In the genomic region with DNA sequence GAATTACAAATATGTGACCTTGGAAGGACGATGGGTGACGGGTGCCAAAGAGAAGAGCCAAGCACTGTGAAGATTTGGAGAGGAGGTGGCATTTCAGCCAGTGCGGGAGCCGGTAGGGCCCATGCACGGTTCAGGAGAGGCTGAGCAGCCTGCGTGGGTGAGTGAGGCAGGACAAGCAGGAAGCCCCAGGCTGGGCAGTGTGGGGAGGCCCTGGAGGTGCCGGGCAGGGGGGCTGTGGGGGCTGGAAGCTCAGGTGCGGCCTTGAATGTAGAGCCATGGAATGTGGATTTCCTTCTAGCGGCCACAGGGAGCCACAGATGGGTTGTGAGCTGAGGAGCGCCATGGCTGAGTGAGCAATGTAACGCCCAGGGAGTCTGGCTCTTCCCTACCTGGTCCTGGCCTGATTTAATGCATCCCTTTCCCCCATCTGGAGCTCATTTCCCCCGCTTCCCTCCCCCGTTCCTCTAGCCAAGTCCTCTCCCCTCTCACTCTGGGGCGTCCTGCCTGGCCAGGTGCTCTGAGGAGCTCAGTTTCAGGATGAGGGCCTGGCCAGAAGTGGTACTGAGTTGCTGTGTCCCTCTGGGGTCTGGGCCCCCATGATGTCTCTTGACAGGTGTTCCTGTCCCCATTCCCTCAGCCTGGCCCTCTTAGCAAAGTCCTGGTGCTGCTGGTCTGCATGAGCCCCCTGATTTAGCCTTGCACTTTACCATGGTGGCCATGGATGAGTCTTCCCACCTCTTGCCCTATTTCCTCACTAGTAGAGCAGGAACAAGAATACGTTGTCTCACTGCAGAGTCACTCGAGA, we compare ENCODE assay signal across 21 cellular contexts. TPM values are rescaled to one million over a fixed set of nuclear protein-coding genes. Genes with fewer than 3 reads are reported as not detected.
DNase-seq lines count a peak whose midpoint lies in the region; ATAC-seq, FAIRE-seq and TF ChIP-seq lines count a peak whose summit lies in the region.
"Had no signal": no experiment of that assay in that cellular context is flagged by ENCODE, and none has a peak within 500 bp of the region (broad histone marks: within the 10 kb centered on the region; RNA-seq: fewer than 3 reads in every experiment).

No MANE protein-coding gene starts in this region.

- TF ChIP-seq POLR2A in heart left ventricle (IDR thresholded peaks at IDR 0.05) = no peak

- H3K36me3 ChIP-seq in heart left ventricle (no peaks in the 10 kb centered on the region), WERI-Rb-1 (no peaks in the 10 kb centered on the region), lower lobe of right lung (no peaks in the 10 kb centered on the region), upper lobe of right lung (no peaks in the 10 kb centered on the region)
- H3K36me3 ChIP-seq in effector memory CD4-positive, alpha-beta T cell (ENCODE audit: control insufficient read depth, insufficient read depth, low read length) = no peaks in the 10 kb centered on the region
- H3K36me3 ChIP-seq: HAP-1, left lung, vagina had no signal

- WGBS in heart left ventricle, 4 donors = 71 to 75% (median 74%) methylated on average over 16 of the region's 16 CpGs

- H3K4me1 ChIP-seq in heart left ventricle (peaks cover 0 to 20% (median 0%) of the 10 kb centered on the region in 12 donors), lower lobe of right lung (peaks cover 17% of the 10 kb centered on the region), upper lobe of right lung (no peaks in the 10 kb centered on the region)
- no peaks in the 10 kb centered on the region for H3K4me1 ChIP-seq in effector memory CD4-positive, alpha-beta T cell (ENCODE audit: control insufficient read depth, insufficient read depth, low read length, poor library complexity, severe bottlenecking)
- H3K4me1 ChIP-seq: HAP-1, left lung had no signal

- intact Hi-C loops in Right ventricle myocardium superior (cut with DNase I) = no loop called here
- intact Hi-C loops in heart left ventricle (cut with DNase I) = no loop called here
- intact Hi-C loops in lower lobe of right lung (cut with DNase I) = no loop called here
- intact Hi-C loops in upper lobe of right lung (cut with DNase I) = no loop called here

- H3K27me3 ChIP-seq in heart left ventricle (no peaks in the 10 kb centered on the region), WERI-Rb-1 (ENCODE audit: insufficient read depth, low read depth, severe bottlenecking) (no peaks in the 10 kb centered on the region), lower lobe of right lung (ENCODE audit: low read depth) (peaks cover 14% of the 10 kb centered on the region), upper lobe of right lung (no peaks in the 10 kb centered on the region)
- no peaks in the 10 kb centered on the region for H3K27me3 ChIP-seq in effector memory CD4-positive, alpha-beta T cell (replicated peaks; ENCODE audit: control insufficient read depth, insufficient read depth, low read length, poor library complexity, severe bottlenecking)
- H3K27me3 ChIP-seq: vagina had no signal

- no peak for TF ChIP-seq CTCF in heart left ventricle (IDR thresholded peaks at IDR 0.05)
- no peak for TF ChIP-seq CTCF in WERI-Rb-1 (IDR thresholded peaks at IDR 0.05; ENCODE audit: low read depth, low read length)
- no peak for TF ChIP-seq CTCF in lower lobe of right lung (IDR thresholded peaks at IDR 0.05)
- TF ChIP-seq CTCF in upper lobe of right lung (IDR thresholded peaks at IDR 0.05) = no peak
- TF ChIP-seq CTCF in D721Med (IDR thresholded peaks at IDR 0.05; ENCODE audit: insufficient read depth, missing control alignments) = no peak

- DNase-seq in Right ventricle myocardium superior = peak; percentile 33
- no peak for DNase-seq in heart left ventricle
- peak; percentile 70 for DNase-seq in WERI-Rb-1
- DNase-seq in lower lobe of right lung = peak; percentile 22
- DNase-seq in upper lobe of right lung = peak; percentile 54
- DNase-seq in effector memory CD4-positive, alpha-beta T cell = no peak
- no peak for DNase-seq in CD1c-positive myeloid dendritic cell (ENCODE audit: extremely low spot score)
- no peak for DNase-seq in D721Med (ENCODE audit: insufficient read length, low spot score)
- DNase-seq: activated CD8-positive, alpha-beta memory T cell treated with anti-CD3 and anti-CD28 coated beads for 24 hours; activated T-cell treated with anti-CD3 and anti-CD28 coated beads, Interleukin-2, amount 50 U/mL, for 48 hours; CD8-positive, alpha-beta T cell; NCI-H1048; NCI-H2029; NCI-H446 had no signal

- H3K27ac ChIP-seq in heart left ventricle = no peak overlapping the region
- peak overlapping the region; percentile 47 for H3K27ac ChIP-seq in WERI-Rb-1
- no peak overlapping the region for H3K27ac ChIP-seq in lower lobe of right lung
- H3K27ac ChIP-seq in upper lobe of right lung = no peak overlapping the region
- no peak overlapping the region for H3K27ac ChIP-seq in effector memory CD4-positive, alpha-beta T cell (ENCODE audit: insufficient read depth, low read length, poor library complexity, severe bottlenecking)
- H3K27ac ChIP-seq: left lung, vagina had no signal

- H3K9me3 ChIP-seq in heart left ventricle (no peaks in the 10 kb centered on the region), WERI-Rb-1 (ENCODE audit: severe bottlenecking) (no peaks in the 10 kb centered on the region), lower lobe of right lung (no peaks in the 10 kb centered on the region), upper lobe of right lung (no peaks in the 10 kb centered on the region)
- H3K9me3 ChIP-seq in effector memory CD4-positive, alpha-beta T cell (ENCODE audit: control insufficient read depth, low read length) = no peaks in the 10 kb centered on the region
- H3K9me3 ChIP-seq: HAP-1, left lung, vagina had no signal

- H3K4me3 ChIP-seq in heart left ventricle = no peak overlapping the region
- H3K4me3 ChIP-seq in WERI-Rb-1 (ENCODE audit: low read depth, low read length) = no peak overlapping the region
- no peak overlapping the region for H3K4me3 ChIP-seq in lower lobe of right lung
- H3K4me3 ChIP-seq in upper lobe of right lung = no peak overlapping the region
- no peak overlapping the region for H3K4me3 ChIP-seq in effector memory CD4-positive, alpha-beta T cell (ENCODE audit: insufficient read depth, low read depth, low read length, poor library complexity, severe bottlenecking)
- H3K4me3 ChIP-seq: HAP-1, left lung, vagina had no signal

- no peak for FAIRE-seq in D721Med (lab: Jason Lieb, UNC)
- FAIRE-seq: colon, GM12892 had no signal

- ATAC-seq in Right ventricle myocardium superior (ENCODE audit: poor library complexity) (no peak), heart left ventricle (no peak), lower lobe of right lung (no peak), upper lobe of right lung (no peak)
- ATAC-seq: activated CD4-positive, CD25-positive, alpha-beta regulatory T cell treated with anti-CD3 and anti-CD28 coated beads, Interleukin-2, amount 50 U/mL, for 24 hours; activated naive CD4-positive, alpha-beta T cell treated with anti-CD3 and anti-CD28 coated beads, Interleukin-2, amount 50 U/mL, for 72 hours; CD8-positive, alpha-beta T cell; left lung had no signal

RNA-seq across cellular contexts. Expression of a gene that starts 41.8 kb away (rescaled TPM):
- total RNA-seq in Right ventricle myocardium superior (78.6 TPM), heart left ventricle (10 to 100 TPM; 44.2 to 79.1 (median 64.5) TPM), lower lobe of right lung (82.3 TPM), upper lobe of right lung (61.6 TPM)
- polyA plus RNA-seq in heart left ventricle = 10 to 100 TPM; 28.8 to 31.7 TPM

Comparison
In these comparisons a context has a peak if more than half of its experiments do, and no peak if none do; other contexts are left out.
1. DNase-seq: peak in Right ventricle myocardium superior (single experiment), WERI-Rb-1 (single experiment), lower lobe of right lung (single experiment) and upper lobe of right lung (single experiment); none in heart left ventricle (0 of 5), effector memory CD4-positive, alpha-beta T cell (0 of 3), CD1c-positive myeloid dendritic cell (single experiment) and D721Med (single experiment).